2 cellular contexts compared by ENCODE assay signal in genomic region chr9:16023466-16023865, GRCh38.
TF ChIP-seq lines count a peak whose summit lies in the region.

No MANE protein-coding gene starts in this region.

TF ChIP-seq in SK-N-SH, 30 proteins besides CTCF, POLR2A, EP300 and RAD21 (continued from another document):
- TF ChIP-seq NFIC (IDR thresholded peaks at IDR 0.05; ENCODE audit: borderline replicate concordance) = peak; percentile 75
- TF ChIP-seq, protein P1, sequence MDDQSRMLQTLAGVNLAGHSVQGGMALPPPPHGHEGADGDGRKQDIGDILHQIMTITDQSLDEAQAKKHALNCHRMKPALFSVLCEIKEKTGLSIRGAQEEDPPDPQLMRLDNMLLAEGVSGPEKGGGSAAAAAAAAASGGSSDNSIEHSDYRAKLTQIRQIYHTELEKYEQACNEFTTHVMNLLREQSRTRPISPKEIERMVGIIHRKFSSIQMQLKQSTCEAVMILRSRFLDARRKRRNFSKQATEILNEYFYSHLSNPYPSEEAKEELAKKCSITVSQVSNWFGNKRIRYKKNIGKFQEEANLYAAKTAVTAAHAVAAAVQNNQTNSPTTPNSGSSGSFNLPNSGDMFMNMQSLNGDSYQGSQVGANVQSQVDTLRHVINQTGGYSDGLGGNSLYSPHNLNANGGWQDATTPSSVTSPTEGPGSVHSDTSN (IDR thresholded peaks at IDR 0.05) = peak; percentile 53
- TF ChIP-seq, protein P2, sequence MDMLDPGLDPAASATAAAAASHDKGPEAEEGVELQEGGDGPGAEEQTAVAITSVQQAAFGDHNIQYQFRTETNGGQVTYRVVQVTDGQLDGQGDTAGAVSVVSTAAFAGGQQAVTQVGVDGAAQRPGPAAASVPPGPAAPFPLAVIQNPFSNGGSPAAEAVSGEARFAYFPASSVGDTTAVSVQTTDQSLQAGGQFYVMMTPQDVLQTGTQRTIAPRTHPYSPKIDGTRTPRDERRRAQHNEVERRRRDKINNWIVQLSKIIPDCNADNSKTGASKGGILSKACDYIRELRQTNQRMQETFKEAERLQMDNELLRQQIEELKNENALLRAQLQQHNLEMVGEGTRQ (IDR thresholded peaks at IDR 0.05; ENCODE audit: borderline replicate concordance, low read depth, low read length) = no peak

TF ChIP-seq in SK-N-SH treated with all-trans-retinoic acid at 6 μM for 48 hours, 23 proteins besides CTCF, POLR2A, EP300 and RAD21 (continued from another document):
- TF ChIP-seq TSHZ2 (CRISPR knock-in tag; IDR thresholded peaks at IDR 0.05) = no peak
- TF ChIP-seq GLIS3 (CRISPR knock-in tag; IDR thresholded peaks at IDR 0.05) = no peak
- TF ChIP-seq BACH2 (CRISPR knock-in tag; IDR thresholded peaks at IDR 0.05; ENCODE audit: borderline replicate concordance) = no peak
- TF ChIP-seq, protein P3, sequence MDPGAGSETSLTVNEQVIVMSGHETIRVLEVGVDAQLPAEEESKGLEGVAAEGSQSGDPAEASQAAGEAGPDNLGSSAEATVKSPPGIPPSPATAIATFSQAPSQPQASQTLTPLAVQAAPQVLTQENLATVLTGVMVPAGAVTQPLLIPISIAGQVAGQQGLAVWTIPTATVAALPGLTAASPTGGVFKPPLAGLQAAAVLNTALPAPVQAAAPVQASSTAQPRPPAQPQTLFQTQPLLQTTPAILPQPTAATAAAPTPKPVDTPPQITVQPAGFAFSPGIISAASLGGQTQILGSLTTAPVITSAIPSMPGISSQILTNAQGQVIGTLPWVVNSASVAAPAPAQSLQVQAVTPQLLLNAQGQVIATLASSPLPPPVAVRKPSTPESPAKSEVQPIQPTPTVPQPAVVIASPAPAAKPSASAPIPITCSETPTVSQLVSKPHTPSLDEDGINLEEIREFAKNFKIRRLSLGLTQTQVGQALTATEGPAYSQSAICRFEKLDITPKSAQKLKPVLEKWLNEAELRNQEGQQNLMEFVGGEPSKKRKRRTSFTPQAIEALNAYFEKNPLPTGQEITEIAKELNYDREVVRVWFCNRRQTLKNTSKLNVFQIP (CRISPR knock-in tag; IDR thresholded peaks at IDR 0.05; ENCODE audit: borderline replicate concordance, low read depth) = no peak
- TF ChIP-seq ZNF70 (CRISPR knock-in tag; IDR thresholded peaks at IDR 0.05) = no peak
- TF ChIP-seq CSDC2 (CRISPR knock-in tag; IDR thresholded peaks at IDR 0.05) = no peak
- no peak for TF ChIP-seq ARNTL (CRISPR knock-in tag; IDR thresholded peaks at IDR 0.05; ENCODE audit: borderline replicate concordance, low read depth)
- no peak for TF ChIP-seq ZFP30 (CRISPR knock-in tag; IDR thresholded peaks at IDR 0.05)
- TF ChIP-seq CREB5 (CRISPR knock-in tag; IDR thresholded peaks at IDR 0.05; ENCODE audit: low read depth) = no peak
- TF ChIP-seq OSR1 (CRISPR knock-in tag; IDR thresholded peaks at IDR 0.05) = no peak
- TF ChIP-seq, protein P4, sequence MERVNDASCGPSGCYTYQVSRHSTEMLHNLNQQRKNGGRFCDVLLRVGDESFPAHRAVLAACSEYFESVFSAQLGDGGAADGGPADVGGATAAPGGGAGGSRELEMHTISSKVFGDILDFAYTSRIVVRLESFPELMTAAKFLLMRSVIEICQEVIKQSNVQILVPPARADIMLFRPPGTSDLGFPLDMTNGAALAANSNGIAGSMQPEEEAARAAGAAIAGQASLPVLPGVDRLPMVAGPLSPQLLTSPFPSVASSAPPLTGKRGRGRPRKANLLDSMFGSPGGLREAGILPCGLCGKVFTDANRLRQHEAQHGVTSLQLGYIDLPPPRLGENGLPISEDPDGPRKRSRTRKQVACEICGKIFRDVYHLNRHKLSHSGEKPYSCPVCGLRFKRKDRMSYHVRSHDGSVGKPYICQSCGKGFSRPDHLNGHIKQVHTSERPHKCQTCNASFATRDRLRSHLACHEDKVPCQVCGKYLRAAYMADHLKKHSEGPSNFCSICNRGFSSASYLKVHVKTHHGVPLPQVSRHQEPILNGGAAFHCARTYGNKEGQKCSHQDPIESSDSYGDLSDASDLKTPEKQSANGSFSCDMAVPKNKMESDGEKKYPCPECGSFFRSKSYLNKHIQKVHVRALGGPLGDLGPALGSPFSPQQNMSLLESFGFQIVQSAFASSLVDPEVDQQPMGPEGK (CRISPR knock-in tag; IDR thresholded peaks at IDR 0.05; ENCODE audit: borderline replicate concordance) = no peak
TF ChIP-seq in SK-N-SH treated with all-trans-retinoic acid at 6 μM for 48 hours: peak in this region for 0.
